In genomic region chr15:42273900-42274692, GRCh38 we compare ENCODE assay signal across 1 cellular context.
TF ChIP-seq lines count a peak whose summit lies in the region.

No MANE protein-coding gene starts in this region.

TF ChIP-seq in HepG2, 621 proteins besides CTCF, POLR2A, EP300 and RAD21 (continued from another document and continues in another):
- TF ChIP-seq, protein P1, sequence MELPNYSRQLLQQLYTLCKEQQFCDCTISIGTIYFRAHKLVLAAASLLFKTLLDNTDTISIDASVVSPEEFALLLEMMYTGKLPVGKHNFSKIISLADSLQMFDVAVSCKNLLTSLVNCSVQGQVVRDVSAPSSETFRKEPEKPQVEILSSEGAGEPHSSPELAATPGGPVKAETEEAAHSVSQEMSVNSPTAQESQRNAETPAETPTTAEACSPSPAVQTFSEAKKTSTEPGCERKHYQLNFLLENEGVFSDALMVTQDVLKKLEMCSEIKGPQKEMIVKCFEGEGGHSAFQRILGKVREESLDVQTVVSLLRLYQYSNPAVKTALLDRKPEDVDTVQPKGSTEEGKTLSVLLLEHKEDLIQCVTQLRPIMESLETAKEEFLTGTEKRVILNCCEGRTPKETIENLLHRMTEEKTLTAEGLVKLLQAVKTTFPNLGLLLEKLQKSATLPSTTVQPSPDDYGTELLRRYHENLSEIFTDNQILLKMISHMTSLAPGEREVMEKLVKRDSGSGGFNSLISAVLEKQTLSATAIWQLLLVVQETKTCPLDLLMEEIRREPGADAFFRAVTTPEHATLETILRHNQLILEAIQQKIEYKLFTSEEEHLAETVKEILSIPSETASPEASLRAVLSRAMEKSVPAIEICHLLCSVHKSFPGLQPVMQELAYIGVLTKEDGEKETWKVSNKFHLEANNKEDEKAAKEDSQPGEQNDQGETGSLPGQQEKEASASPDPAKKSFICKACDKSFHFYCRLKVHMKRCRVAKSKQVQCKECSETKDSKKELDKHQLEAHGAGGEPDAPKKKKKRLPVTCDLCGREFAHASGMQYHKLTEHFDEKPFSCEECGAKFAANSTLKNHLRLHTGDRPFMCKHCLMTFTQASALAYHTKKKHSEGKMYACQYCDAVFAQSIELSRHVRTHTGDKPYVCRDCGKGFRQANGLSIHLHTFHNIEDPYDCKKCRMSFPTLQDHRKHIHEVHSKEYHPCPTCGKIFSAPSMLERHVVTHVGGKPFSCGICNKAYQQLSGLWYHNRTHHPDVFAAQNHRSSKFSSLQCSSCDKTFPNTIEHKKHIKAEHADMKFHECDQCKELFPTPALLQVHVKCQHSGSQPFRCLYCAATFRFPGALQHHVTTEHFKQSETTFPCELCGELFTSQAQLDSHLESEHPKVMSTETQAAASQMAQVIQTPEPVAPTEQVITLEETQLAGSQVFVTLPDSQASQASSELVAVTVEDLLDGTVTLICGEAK (IDR thresholded peaks at IDR 0.05), result no peak
- TF ChIP-seq, protein P1 (CRISPR knock-in tag; IDR thresholded peaks at IDR 0.05), result no peak
- TF ChIP-seq SNAPC5 (CRISPR knock-in tag; IDR thresholded peaks at IDR 0.05; ENCODE audit: borderline replicate concordance) (no peak), JUNB (CRISPR knock-in tag; IDR thresholded peaks at IDR 0.05; ENCODE audit: borderline replicate concordance) (no peak), MZF1 (CRISPR knock-in tag; IDR thresholded peaks at IDR 0.05; ENCODE audit: borderline replicate concordance) (no peak), CEBPB (IDR thresholded peaks at IDR 0.05; ENCODE audit: borderline replicate concordance, low read depth, low read length) (no peak), MAFK (conservative IDR thresholded peaks at IDR 0.05 in 1 of 2, IDR thresholded peaks at IDR 0.05 in 1 of 2; ENCODE audit: low read length in 2 of 2) (peak in 1 of 2 experiments; percentile 25; a peak in 2 of 4 replicates), FUBP1 (CRISPR knock-in tag; IDR thresholded peaks at IDR 0.05; ENCODE audit: borderline replicate concordance) (no peak), ZNF337 (CRISPR knock-in tag; IDR thresholded peaks at IDR 0.05; ENCODE audit: borderline replicate concordance, low read depth) (no peak), HNRNPUL1 (IDR thresholded peaks at IDR 0.05; ENCODE audit: low read depth, low read length) (no peak), ZNF17 (CRISPR knock-in tag; IDR thresholded peaks at IDR 0.05) (no peak), ATF7-NPFF (CRISPR knock-in tag; IDR thresholded peaks at IDR 0.05; ENCODE audit: low read depth) (no peak), ZNF720 (CRISPR knock-in tag; IDR thresholded peaks at IDR 0.05) (no peak), IKZF1 (IDR thresholded peaks at IDR 0.05) (no peak), ZNF564 (CRISPR knock-in tag; IDR thresholded peaks at IDR 0.05) (0 out of 2 replicates have a peak, but pooled peaks have one; percentile 3), ZNF382 (CRISPR knock-in tag; IDR thresholded peaks at IDR 0.05; ENCODE audit: borderline replicate concordance) (no peak), PAF1 (CRISPR knock-in tag; IDR thresholded peaks at IDR 0.05) (no peak), DRAP1 (CRISPR knock-in tag; IDR thresholded peaks at IDR 0.05) (no peak), ZNF263 (CRISPR knock-in tag; IDR thresholded peaks at IDR 0.05) (no peak), ZNF574 (CRISPR knock-in tag; IDR thresholded peaks at IDR 0.05) (no peak), ZFP62 (CRISPR knock-in tag; IDR thresholded peaks at IDR 0.05) (no peak), ZNF674 (CRISPR knock-in tag; IDR thresholded peaks at IDR 0.05; ENCODE audit: low read depth) (no peak), TAF15 (IDR thresholded peaks at IDR 0.05; ENCODE audit: low read depth, low read length, poor library complexity, severe bottlenecking) (no peak), AHR (CRISPR knock-in tag; IDR thresholded peaks at IDR 0.05) (no peak), U2AF1 (optimal IDR thresholded peaks at IDR 0.05; ENCODE audit: low read depth, low read length) (no peak), THAP9 (CRISPR knock-in tag; IDR thresholded peaks at IDR 0.05; ENCODE audit: borderline replicate concordance) (no peak), NCOR1 (IDR thresholded peaks at IDR 0.05; ENCODE audit: borderline replicate concordance, low read length) (no peak), ZNF615 (CRISPR knock-in tag; IDR thresholded peaks at IDR 0.05; ENCODE audit: borderline replicate concordance) (no peak)
- TF ChIP-seq, protein P2, sequence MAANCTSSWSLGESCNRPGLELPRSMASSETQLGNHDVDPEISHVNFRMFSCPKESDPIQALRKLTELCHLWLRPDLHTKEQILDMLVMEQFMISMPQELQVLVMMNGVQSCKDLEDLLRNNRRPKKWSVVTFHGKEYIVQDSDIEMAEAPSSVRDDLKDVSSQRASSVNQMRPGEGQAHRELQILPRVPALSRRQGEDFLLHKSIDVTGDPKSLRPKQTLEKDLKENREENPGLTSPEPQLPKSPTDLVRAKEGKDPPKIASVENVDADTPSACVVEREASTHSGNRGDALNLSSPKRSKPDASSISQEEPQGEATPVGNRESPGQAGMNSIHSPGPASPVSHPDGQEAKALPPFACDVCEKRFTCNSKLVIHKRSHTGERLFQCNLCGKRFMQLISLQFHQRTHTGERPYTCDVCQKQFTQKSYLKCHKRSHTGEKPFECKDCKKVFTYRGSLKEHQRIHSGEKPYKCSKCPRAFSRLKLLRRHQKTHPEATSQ (CRISPR knock-in tag; IDR thresholded peaks at IDR 0.05; ENCODE audit: borderline replicate concordance), result 0 out of 2 replicates have a peak, but pooled peaks have one; percentile 2
- TF ChIP-seq, protein P3, sequence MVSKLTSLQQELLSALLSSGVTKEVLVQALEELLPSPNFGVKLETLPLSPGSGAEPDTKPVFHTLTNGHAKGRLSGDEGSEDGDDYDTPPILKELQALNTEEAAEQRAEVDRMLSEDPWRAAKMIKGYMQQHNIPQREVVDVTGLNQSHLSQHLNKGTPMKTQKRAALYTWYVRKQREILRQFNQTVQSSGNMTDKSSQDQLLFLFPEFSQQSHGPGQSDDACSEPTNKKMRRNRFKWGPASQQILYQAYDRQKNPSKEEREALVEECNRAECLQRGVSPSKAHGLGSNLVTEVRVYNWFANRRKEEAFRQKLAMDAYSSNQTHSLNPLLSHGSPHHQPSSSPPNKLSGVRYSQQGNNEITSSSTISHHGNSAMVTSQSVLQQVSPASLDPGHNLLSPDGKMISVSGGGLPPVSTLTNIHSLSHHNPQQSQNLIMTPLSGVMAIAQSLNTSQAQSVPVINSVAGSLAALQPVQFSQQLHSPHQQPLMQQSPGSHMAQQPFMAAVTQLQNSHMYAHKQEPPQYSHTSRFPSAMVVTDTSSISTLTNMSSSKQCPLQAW (CRISPR knock-in tag; IDR thresholded peaks at IDR 0.05), result no peak
- TF ChIP-seq, protein P4, sequence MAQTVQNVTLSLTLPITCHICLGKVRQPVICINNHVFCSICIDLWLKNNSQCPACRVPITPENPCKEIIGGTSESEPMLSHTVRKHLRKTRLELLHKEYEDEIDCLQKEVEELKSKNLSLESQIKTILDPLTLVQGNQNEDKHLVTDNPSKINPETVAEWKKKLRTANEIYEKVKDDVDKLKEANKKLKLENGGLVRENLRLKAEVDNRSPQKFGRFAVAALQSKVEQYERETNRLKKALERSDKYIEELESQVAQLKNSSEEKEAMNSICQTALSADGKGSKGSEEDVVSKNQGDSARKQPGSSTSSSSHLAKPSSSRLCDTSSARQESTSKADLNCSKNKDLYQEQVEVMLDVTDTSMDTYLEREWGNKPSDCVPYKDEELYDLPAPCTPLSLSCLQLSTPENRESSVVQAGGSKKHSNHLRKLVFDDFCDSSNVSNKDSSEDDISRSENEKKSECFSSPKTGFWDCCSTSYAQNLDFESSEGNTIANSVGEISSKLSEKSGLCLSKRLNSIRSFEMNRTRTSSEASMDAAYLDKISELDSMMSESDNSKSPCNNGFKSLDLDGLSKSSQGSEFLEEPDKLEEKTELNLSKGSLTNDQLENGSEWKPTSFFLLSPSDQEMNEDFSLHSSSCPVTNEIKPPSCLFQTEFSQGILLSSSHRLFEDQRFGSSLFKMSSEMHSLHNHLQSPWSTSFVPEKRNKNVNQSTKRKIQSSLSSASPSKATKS (CRISPR knock-in tag; IDR thresholded peaks at IDR 0.05), result peak; percentile 82; the same call in 1 of the 2 replicates
- TF ChIP-seq, protein P5, sequence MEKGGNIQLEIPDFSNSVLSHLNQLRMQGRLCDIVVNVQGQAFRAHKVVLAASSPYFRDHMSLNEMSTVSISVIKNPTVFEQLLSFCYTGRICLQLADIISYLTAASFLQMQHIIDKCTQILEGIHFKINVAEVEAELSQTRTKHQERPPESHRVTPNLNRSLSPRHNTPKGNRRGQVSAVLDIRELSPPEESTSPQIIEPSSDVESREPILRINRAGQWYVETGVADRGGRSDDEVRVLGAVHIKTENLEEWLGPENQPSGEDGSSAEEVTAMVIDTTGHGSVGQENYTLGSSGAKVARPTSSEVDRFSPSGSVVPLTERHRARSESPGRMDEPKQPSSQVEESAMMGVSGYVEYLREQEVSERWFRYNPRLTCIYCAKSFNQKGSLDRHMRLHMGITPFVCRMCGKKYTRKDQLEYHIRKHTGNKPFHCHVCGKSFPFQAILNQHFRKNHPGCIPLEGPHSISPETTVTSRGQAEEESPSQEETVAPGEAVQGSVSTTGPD (CRISPR knock-in tag; IDR thresholded peaks at IDR 0.05), result no peak
